ENCODE assay signal across 20 cellular contexts in genomic region chr2:207897541-207898353, GRCh38.
DNase-seq lines count a peak whose midpoint lies in the region; ATAC-seq and TF ChIP-seq lines count a peak whose summit lies in the region.
"Had no signal": no experiment of that assay in that cellular context is flagged by ENCODE, and none has a peak within 500 bp of the region (broad histone marks: within the 10 kb centered on the region; RNA-seq: fewer than 3 reads in every experiment).

No MANE protein-coding gene starts in this region.

- no peak overlapping the region for H3K4me3 Mint-ChIP-seq in GM23338
- H3K4me3 Mint-ChIP-seq: activated naive CD8-positive, alpha-beta T cell treated with anti-CD3 and anti-CD28 coated beads, Interleukin-2, amount 10 ng/mL, durations not matched to agents 7 days and 5 days; IgD-negative memory B cell; T-helper 17 cell had no signal

- ATAC-seq in GM23338 (no peak), GM19035 (IDR thresholded peaks at IDR 0.05; ENCODE audit: unreplicated experiment) (no peak), GM19324 (IDR thresholded peaks at IDR 0.05; ENCODE audit: low FRiP score, unreplicated experiment) (no peak)
- ATAC-seq: left lung, T-helper 17 cell had no signal

- H3K4me3 ChIP-seq in GM23338 = no peak overlapping the region
- H3K4me3 ChIP-seq in osteoblast (ENCODE audit: insufficient read depth, low read length) = no peak overlapping the region
- H3K4me3 ChIP-seq: left lung, Peyer's patch had no signal

- no peaks in the 10 kb centered on the region for H3K9me3 Mint-ChIP-seq in GM23338
- H3K9me3 Mint-ChIP-seq: activated naive CD8-positive, alpha-beta T cell treated with anti-CD3 and anti-CD28 coated beads, Interleukin-2, amount 10 ng/mL, durations not matched to agents 7 days and 5 days; IgD-negative memory B cell had no signal

- peak overlapping the region; percentile 90 for H3K27ac ChIP-seq in GM23338 (ENCODE audit: low read depth)
- peak overlapping the region; percentile 64 for H3K27ac ChIP-seq in layer of hippocampus (ENCODE audit: low read depth, low read length)
- H3K27ac ChIP-seq in osteoblast (ENCODE audit: low read depth, low read length) = no peak overlapping the region
- H3K27ac ChIP-seq: HL-60, left lung, Peyer's patch, WERI-Rb-1 had no signal

- H3K27ac Mint-ChIP-seq in GM23338 = no peak overlapping the region
- H3K27ac Mint-ChIP-seq: activated naive CD8-positive, alpha-beta T cell treated with anti-CD3 and anti-CD28 coated beads, Interleukin-2, amount 10 ng/mL, durations not matched to agents 7 days and 5 days; T-helper 17 cell had no signal

- H3K27me3 Mint-ChIP-seq in GM23338 (ENCODE audit: insufficient read depth, low read depth, poor library complexity) = peaks cover 2% of the 10 kb centered on the region
- H3K27me3 Mint-ChIP-seq: activated naive CD8-positive, alpha-beta T cell treated with anti-CD3 and anti-CD28 coated beads, Interleukin-2, amount 10 ng/mL, durations not matched to agents 7 days and 5 days; IgD-negative memory B cell; T-helper 17 cell had no signal

- H2AFZ ChIP-seq in GM23338 (no peak overlapping the region), osteoblast (ENCODE audit: low read length) (no peak overlapping the region)

- no peaks in the 10 kb centered on the region for H3K9me2 ChIP-seq in GM23338 (ENCODE audit: insufficient read depth)

- no peaks in the 10 kb centered on the region for H3F3A ChIP-seq in GM23338 (replicated peaks; ENCODE audit: low read depth)

- no peaks in the 10 kb centered on the region for H3K36me3 Mint-ChIP-seq in GM23338 (ENCODE audit: low read depth)
- H3K36me3 Mint-ChIP-seq: activated naive CD8-positive, alpha-beta T cell treated with anti-CD3 and anti-CD28 coated beads, Interleukin-2, amount 10 ng/mL, durations not matched to agents 7 days and 5 days had no signal

- H3K9me3 ChIP-seq in osteoblast (ENCODE audit: low read depth, low read length) = no peaks in the 10 kb centered on the region
- H3K9me3 ChIP-seq: left lung, Peyer's patch had no signal

- no peaks in the 10 kb centered on the region for H3K36me3 ChIP-seq in GM23338 (ENCODE audit: insufficient read depth)
- H3K36me3 ChIP-seq in osteoblast (ENCODE audit: insufficient read depth, low read length) = no peaks in the 10 kb centered on the region
- H3K36me3 ChIP-seq: Peyer's patch, WERI-Rb-1 had no signal

- no peak for DNase-seq in GM23338 (ENCODE audit: low spot score)
- peak; percentile 61 for DNase-seq in cerebellar cortex (ENCODE audit: low spot score)
- DNase-seq in osteoblast (ENCODE audit: insufficient read length, low spot score, missing footprints) = no peak
- DNase-seq in NCI-H2227 treated with DMSO at 0.1 percent for 48 hours (lab: John Stamatoyannopoulos, UW) = no peak
- DNase-seq in T1000 (lab: John Stamatoyannopoulos, UW) = no peak
- DNase-seq: activated CD8-positive, alpha-beta memory T cell treated with anti-CD3 and anti-CD28 coated beads, Interleukin-2, amount 50 U/mL, for 48 hours; activated effector memory CD4-positive, alpha-beta T cell treated with Interleukin-2 at 50 U/mL for 16 hours; activated naive CD8-positive, alpha-beta T cell treated with anti-CD3 and anti-CD28 coated beads, Interleukin-2, amount 10 ng/mL, durations not matched to agents 7 days and 5 days; left lung; NCI-H1417; NCI-H510A treated with DMSO at 0.1 percent for 48 hours; NK-92 treated with Interleukin-12 subunit alpha and Interleukin-12 subunit beta, amount 100 ng/mL, for 24 hours; Peyer's patch; T-helper 17 cell had no signal

- peaks cover 40% of the 10 kb centered on the region for H3K4me1 Mint-ChIP-seq in GM23338
- H3K4me1 Mint-ChIP-seq: activated naive CD8-positive, alpha-beta T cell treated with anti-CD3 and anti-CD28 coated beads, Interleukin-2, amount 10 ng/mL, durations not matched to agents 7 days and 5 days had no signal

- no peaks in the 10 kb centered on the region for H3K79me2 ChIP-seq in GM23338 (replicated peaks; ENCODE audit: insufficient read depth)
- no peaks in the 10 kb centered on the region for H3K79me2 ChIP-seq in osteoblast (ENCODE audit: insufficient read depth, low read length)

- H3K27me3 ChIP-seq in GM23338 (ENCODE audit: insufficient read depth) = no peaks in the 10 kb centered on the region
- no peaks in the 10 kb centered on the region for H3K27me3 ChIP-seq in layer of hippocampus (ENCODE audit: control insufficient read depth, insufficient read depth, low read length)
- H3K27me3 ChIP-seq in osteoblast (ENCODE audit: insufficient read depth, low read length) = no peaks in the 10 kb centered on the region
- H3K27me3 ChIP-seq: left lung, Peyer's patch had no signal

- H3K4me1 ChIP-seq in GM23338 (ENCODE audit: insufficient read depth) (peaks cover 32% of the 10 kb centered on the region), osteoblast (ENCODE audit: insufficient read depth, low read length) (peaks cover 21% of the 10 kb centered on the region)
- H3K4me1 ChIP-seq: left lung had no signal

- H4K20me1 ChIP-seq in GM23338 (replicated peaks; ENCODE audit: insufficient read depth) = no peaks in the 10 kb centered on the region
- no peaks in the 10 kb centered on the region for H4K20me1 ChIP-seq in osteoblast (ENCODE audit: insufficient read depth, low read length)

- TF ChIP-seq CTCF in GM23338 (conservative IDR thresholded peaks at IDR 0.05; ENCODE audit: low read depth in 2 of 2) (no peak), osteoblast (IDR thresholded peaks at IDR 0.05; ENCODE audit: extremely low read depth, low read depth, low read length) (no peak)

- H3K4me2 ChIP-seq in GM23338 (peak overlapping the region; percentile 39), osteoblast (ENCODE audit: insufficient read depth, low read length) (peak overlapping the region; percentile 46)

TF ChIP-seq in GM23338, 12 proteins besides CTCF, POLR2A, EP300 and RAD21:
- TF ChIP-seq CREB1 (CRISPR knock-in tag; IDR thresholded peaks at IDR 0.05; ENCODE audit: low read depth) = no peak
- no peak for TF ChIP-seq NANOG (IDR thresholded peaks at IDR 0.05; ENCODE audit: borderline replicate concordance)
- TF ChIP-seq ZNF114 (CRISPR knock-in tag; IDR thresholded peaks at IDR 0.05) = no peak
- no peak for TF ChIP-seq ETS1 (IDR thresholded peaks at IDR 0.05)
TF ChIP-seq in GM23338: peak in this region for 0.
